Comparison of ENCODE assay signal across 9 cellular contexts in genomic region chr1:234488054-234488953, GRCh38. TPM values are rescaled to one million over a fixed set of nuclear protein-coding genes. Genes with fewer than 3 reads are reported as not detected.
A peak's percentile ranks its signal among the peaks of the same experiment; 100 is the strongest.
DNase-seq lines count a peak whose midpoint lies in the region; ATAC-seq and TF ChIP-seq lines count a peak whose summit lies in the region.
"Had no signal": no experiment of that assay in that cellular context is flagged by ENCODE, and none has a peak within 500 bp of the region (broad histone marks: within the 10 kb centered on the region; RNA-seq: fewer than 3 reads in every experiment).

No MANE protein-coding gene starts in this region.

- H3K4me3 Mint-ChIP-seq in activated naive CD4-positive, alpha-beta T cell treated with anti-CD3 and anti-CD28 coated beads for 36 hours, result peak overlapping the region; percentile 50
- no peak overlapping the region for H3K4me3 Mint-ChIP-seq in endothelial cell (ENCODE audit: unreplicated experiment)

- no peak overlapping the region for H3K4me3 ChIP-seq in esophagus squamous epithelium

- H3K27me3 Mint-ChIP-seq in activated naive CD4-positive, alpha-beta T cell treated with anti-CD3 and anti-CD28 coated beads for 36 hours (ENCODE audit: low read depth), result peaks cover 3% of the 10 kb centered on the region
- no peaks in the 10 kb centered on the region for H3K27me3 Mint-ChIP-seq in endothelial cell (ENCODE audit: unreplicated experiment)

- H3K27ac ChIP-seq in esophagus squamous epithelium (peak overlapping the region in 2 of 4 donors; percentile 36 to 63), substantia nigra (ENCODE audit: low read depth, low read length, poor library complexity, severe bottlenecking) (no peak overlapping the region)

- CTCF ChIA-PET in activated naive CD4-positive, alpha-beta T cell treated with anti-CD3 and anti-CD28 coated beads for 36 hours (lab: Charles Lee), result interaction anchor here (0.6 to 2.4 kb wide), 10 partner anchors 11 to 609 kb away, joined by 3 to 20 read pairs (median 5); no protein-coding TSS in a partner anchor

- H3K4me1 Mint-ChIP-seq in activated naive CD4-positive, alpha-beta T cell treated with anti-CD3 and anti-CD28 coated beads for 36 hours (ENCODE audit: low read depth), result peaks cover 41% of the 10 kb centered on the region
- H3K4me1 Mint-ChIP-seq in endothelial cell (ENCODE audit: unreplicated experiment), result peaks cover 21% of the 10 kb centered on the region

- peak; percentile 48 for ATAC-seq in HG03521 (IDR thresholded peaks at IDR 0.05; ENCODE audit: unreplicated experiment)

- TF ChIP-seq CTCF in esophagus squamous epithelium (IDR thresholded peaks at IDR 0.05), result no peak
- TF ChIP-seq CTCF in endothelial cell (IDR thresholded peaks at IDR 0.05; ENCODE audit: unreplicated experiment), result no peak

- H3K4me1 ChIP-seq in esophagus squamous epithelium, result peaks cover 15 to 34% (median 18%) of the 10 kb centered on the region in 3 donors

- H3K9me3 ChIP-seq in esophagus squamous epithelium, result no peaks in the 10 kb centered on the region

- H3K9me3 Mint-ChIP-seq in activated naive CD4-positive, alpha-beta T cell treated with anti-CD3 and anti-CD28 coated beads for 36 hours, result no peaks in the 10 kb centered on the region
- no peaks in the 10 kb centered on the region for H3K9me3 Mint-ChIP-seq in endothelial cell (ENCODE audit: unreplicated experiment)

- H3K36me3 ChIP-seq in esophagus squamous epithelium, result no peaks in the 10 kb centered on the region

- H3K27me3 ChIP-seq in esophagus squamous epithelium, result peaks cover 0 to 7% (median 0%) of the 10 kb centered on the region in 4 donors

- 49 to 66% methylated on average over 7 to 9 of the region's 9 CpGs for WGBS in esophagus squamous epithelium, 2 donors

- no peaks in the 10 kb centered on the region for H3K36me3 Mint-ChIP-seq in activated naive CD4-positive, alpha-beta T cell treated with anti-CD3 and anti-CD28 coated beads for 36 hours (ENCODE audit: low read depth)
- no peaks in the 10 kb centered on the region for H3K36me3 Mint-ChIP-seq in endothelial cell (ENCODE audit: low read depth, unreplicated experiment)

- no peak for TF ChIP-seq POLR2A in esophagus squamous epithelium (IDR thresholded peaks at IDR 0.05)

- DNase-seq in stimulated activated CD4-positive, alpha-beta T cell treated with anti-CD3 and anti-CD28 coated beads, Interleukin-1b, Interleukin-23, amount 100 ng/mL, for 48 hours, result peak; percentile 64
- DNase-seq in stimulated activated CD4-positive, alpha-beta T cell treated with anti-CD3 and anti-CD28 coated beads, Interleukin-12 subunit alpha, Interleukin-12 subunit beta, amount 100 ng/mL, for 4 hours, result no peak
- DNase-seq in activated naive CD4-positive, alpha-beta T cell treated with anti-CD3 and anti-CD28 coated beads for 36 hours, result peak; percentile 71
- no peak for DNase-seq in esophagus squamous epithelium (lab: John Stamatoyannopoulos, UW)
- DNase-seq in endothelial cell (ENCODE audit: low spot score), result no peak
- no peak for DNase-seq in substantia nigra (lab: John Stamatoyannopoulos, UW)
- DNase-seq in mucosa of gallbladder (ENCODE audit: low spot score), result no peak
- DNase-seq: Kasumi-1 had no signal

- intact Hi-C loops in activated naive CD4-positive, alpha-beta T cell treated with anti-CD3 and anti-CD28 coated beads for 36 hours (cut with micrococcal nuclease), result loop anchor here (1.0 to 2.0 kb wide), 6 partner anchors 13 to 928 kb away; no protein-coding TSS in a partner anchor
- intact Hi-C loops in esophagus squamous epithelium (cut with DNase I), result no loop called here

- peak overlapping the region; percentile 91 for H3K27ac Mint-ChIP-seq in activated naive CD4-positive, alpha-beta T cell treated with anti-CD3 and anti-CD28 coated beads for 36 hours
- H3K27ac Mint-ChIP-seq in endothelial cell (ENCODE audit: unreplicated experiment), result no peak overlapping the region

RNA-seq across cellular contexts. Expression of gene TARBP1, which starts 9.3 kb away (rescaled TPM):
- 10 to 100 TPM; 40.2 to 41.6 TPM for total RNA-seq in activated naive CD4-positive, alpha-beta T cell treated with anti-CD3 and anti-CD28 coated beads for 36 hours
- total RNA-seq in esophagus squamous epithelium (10 to 100 TPM; 13.2 to 39.2 (median 27.6) TPM), endothelial cell (ENCODE audit: unreplicated experiment) (39.6 TPM), mucosa of gallbladder (22.0 TPM)

Comparison
In these comparisons a context has a peak if more than half of its experiments do, and no peak if none do; other contexts are left out.
1. DNase-seq: peak in stimulated activated CD4-positive, alpha-beta T cell treated with anti-CD3 and anti-CD28 coated beads, Interleukin-1b, Interleukin-23, amount 100 ng/mL, for 48 hours (single experiment) and activated naive CD4-positive, alpha-beta T cell treated with anti-CD3 and anti-CD28 coated beads for 36 hours (single experiment); none in stimulated activated CD4-positive, alpha-beta T cell treated with anti-CD3 and anti-CD28 coated beads, Interleukin-12 subunit alpha, Interleukin-12 subunit beta, amount 100 ng/mL, for 4 hours (single experiment), esophagus squamous epithelium (single experiment), endothelial cell (single experiment), substantia nigra (0 of 49) and mucosa of gallbladder (single experiment).